In the genomic region with DNA sequence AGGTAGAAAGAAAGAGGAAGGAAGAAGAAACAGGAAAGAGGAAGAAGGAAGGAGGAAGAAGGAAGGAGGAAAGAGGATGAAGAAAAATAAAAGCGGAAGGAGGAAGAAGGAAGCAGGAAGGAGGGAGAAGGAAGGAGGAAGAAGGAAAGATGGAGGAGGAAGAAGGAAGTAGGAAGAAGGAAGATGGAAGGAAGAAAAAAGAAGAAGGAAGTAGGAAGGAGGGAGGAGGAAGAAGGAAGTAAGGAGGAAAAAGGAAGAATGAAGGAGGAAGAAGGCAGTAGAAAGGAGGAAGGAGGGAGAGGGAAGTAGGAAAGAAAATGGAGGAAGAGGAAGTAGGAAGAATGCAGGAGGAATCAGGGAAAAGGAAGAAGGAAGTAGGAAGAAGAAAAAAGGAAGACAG, we compare ENCODE assay signal across 24 cellular contexts.
"Had no signal": no experiment of that assay in that cellular context is flagged by ENCODE, and none has a peak within 500 bp of the region (broad histone marks: within the 10 kb centered on the region; RNA-seq: fewer than 3 reads in every experiment).

No MANE protein-coding gene starts in this region.

- H3K27me3 Mint-ChIP-seq: activated B cell treated with CpG ODN at 0.5 μM for 24 hours; activated naive CD8-positive, alpha-beta T cell treated with anti-CD3 and anti-CD28 coated beads, Interleukin-2, amount 50 U/mL, for 24 hours; T-helper 17 cell had no signal

- FAIRE-seq: RCC 7860 had no signal

- H3K36me3 ChIP-seq: ascending aorta, cardiac muscle cell had no signal

- H3K9me3 ChIP-seq: ascending aorta had no signal

- H3K36me3 Mint-ChIP-seq: activated naive CD4-positive, alpha-beta T cell treated with anti-CD3 and anti-CD28 coated beads, Interleukin-2, amount 50 U/mL, for 72 hours; brain had no signal

- H3K27me3 ChIP-seq: ascending aorta, cardiac muscle cell had no signal

- H3K4me1 Mint-ChIP-seq: activated B cell treated with CpG ODN at 0.5 μM for 24 hours, T-helper 17 cell had no signal

- H3K4me1 ChIP-seq: ascending aorta had no signal

- H3K27ac ChIP-seq: ascending aorta, cardiac muscle cell had no signal

- ATAC-seq: activated naive CD4-positive, alpha-beta T cell treated with anti-CD3 and anti-CD28 coated beads, Interleukin-2, amount 50 U/mL, for 72 hours; activated naive CD8-positive, alpha-beta T cell treated with anti-CD3 and anti-CD28 coated beads, Interleukin-2, amount 50 U/mL, for 24 hours; activated T-cell treated with anti-CD3 and anti-CD28 coated beads, Interleukin-2, amount 50 U/mL, for 4 hours; T-helper 17 cell had no signal

- H3K4me3 Mint-ChIP-seq: activated B cell treated with CpG ODN at 0.5 μM for 24 hours; activated CD4-positive, alpha-beta T cell treated with anti-CD3 and anti-CD28 coated beads, Interleukin-2, amount 10 ng/mL, durations not matched to agents 24 days and 14 days; activated naive CD8-positive, alpha-beta T cell treated with anti-CD3 and anti-CD28 coated beads, Interleukin-2, amount 50 U/mL, for 24 hours; activated T-cell treated with anti-CD3 and anti-CD28 coated beads, Interleukin-2, amount 50 U/mL, for 4 hours; brain; T-helper 17 cell had no signal

- H3K9me3 Mint-ChIP-seq: activated T-cell treated with anti-CD3 and anti-CD28 coated beads, Interleukin-2, amount 50 U/mL, for 4 hours had no signal

- DNase-seq: activated B cell treated with CpG ODN at 0.5 μM for 24 hours; activated CD4-positive, alpha-beta T cell treated with anti-CD3 and anti-CD28 coated beads for 1 hour; activated CD4-positive, alpha-beta T cell treated with anti-CD3 and anti-CD28 coated beads, Interleukin-2, amount 10 ng/mL, durations not matched to agents 24 days and 14 days; activated CD4-positive, alpha-beta T cell treated with anti-CD3 and anti-CD28 coated beads, Interleukin-2, amount 50 U/mL, for 48 hours; activated CD8-positive, alpha-beta memory T cell treated with anti-CD3 and anti-CD28 coated beads for 24 hours; activated effector memory CD4-positive, alpha-beta T cell treated with anti-CD3 and anti-CD28 coated beads, Interleukin-2, amount 50 U/mL, for 16 hours; activated naive CD4-positive, alpha-beta T cell treated with Interleukin-2 at 50 U/mL for 16 hours; activated naive CD8-positive, alpha-beta T cell treated with anti-CD3 and anti-CD28 coated beads, Interleukin-2, amount 50 U/mL, for 24 hours; activated T-cell treated with anti-CD3 and anti-CD28 coated beads, Interleukin-2, amount 50 U/mL, for 4 hours; amniotic stem cell; cerebellar nuclear complex; Karpas-422; NCI-H2029 treated with DMSO at 0.1 percent for 48 hours; NCI-H510A treated with DMSO at 0.1 percent for 48 hours; NCI-H69; NK-92 treated with Interleukin-12 subunit alpha and Interleukin-12 subunit beta, amount 100 ng/mL, for 24 hours; SHP77 treated with DMSO at 0.1 percent for 48 hours; T-helper 17 cell; T-helper 9 cell had no signal

- H3K4me3 ChIP-seq: ascending aorta, cardiac muscle cell had no signal

- H3K27ac Mint-ChIP-seq: activated B cell treated with CpG ODN at 0.5 μM for 24 hours; activated CD4-positive, alpha-beta T cell treated with anti-CD3 and anti-CD28 coated beads, Interleukin-2, amount 10 ng/mL, durations not matched to agents 24 days and 14 days; brain; T-helper 17 cell had no signal
